In genomic region chr12:104958946-104959841, GRCh38 we compare ENCODE assay signal across 8 cellular contexts. TPM values are rescaled to one million over a fixed set of nuclear protein-coding genes. Genes with fewer than 3 reads are reported as not detected.
A peak's percentile ranks its signal among the peaks of the same experiment; 100 is the strongest.
DNase-seq lines count a peak whose midpoint lies in the region; ATAC-seq, FAIRE-seq and TF ChIP-seq lines count a peak whose summit lies in the region.

No MANE protein-coding gene starts in this region.

- DNase-seq in DMS53 (lab: John Stamatoyannopoulos, UW) = peak; percentile 81
- DNase-seq in Karpas-422 = no peak
- peak; percentile 38 for DNase-seq in astrocyte (ENCODE audit: low read depth)
- no peak for DNase-seq in left lung
- DNase-seq in tibial artery = no peak
- no peak for DNase-seq in T1000 (lab: John Stamatoyannopoulos, UW)

- H2AFZ ChIP-seq in Karpas-422 (ENCODE audit: low read length) = peak overlapping the region; percentile 94
- H2AFZ ChIP-seq in astrocyte (ENCODE audit: low read depth, low read length) = peak overlapping the region; percentile 42

- H3K27me3 ChIP-seq in Karpas-422 (ENCODE audit: low read length) = no peaks in the 10 kb centered on the region
- H3K27me3 ChIP-seq in astrocyte (ENCODE audit: insufficient read depth, low read length) = peaks cover 20% of the 10 kb centered on the region
- peaks cover 0 to 61% of the 10 kb centered on the region in 2 donors for H3K27me3 ChIP-seq in left lung
- no peaks in the 10 kb centered on the region for H3K27me3 ChIP-seq in tibial artery

- H3K27ac ChIP-seq in Karpas-422 (ENCODE audit: low read length) (no peak overlapping the region), astrocyte (ENCODE audit: low read depth, low read length) (peak overlapping the region; percentile 76), left lung (peak overlapping the region; percentile 80 to 87), tibial artery (peak overlapping the region; percentile 91 to 95)

- no peak for TF ChIP-seq CTCF in astrocyte (IDR thresholded peaks at IDR 0.05; ENCODE audit: insufficient read depth, low read depth, low read length)
- TF ChIP-seq CTCF in left lung (IDR thresholded peaks at IDR 0.05) = no peak
- TF ChIP-seq CTCF in tibial artery (IDR thresholded peaks at IDR 0.05) = no peak

- peaks cover 15% of the 10 kb centered on the region for H3K4me1 ChIP-seq in Karpas-422 (ENCODE audit: low read length)
- peaks cover 17% of the 10 kb centered on the region for H3K4me1 ChIP-seq in astrocyte (ENCODE audit: insufficient read depth, low read length)
- peaks cover 17 to 24% of the 10 kb centered on the region in 2 donors for H3K4me1 ChIP-seq in left lung
- peaks cover 0 to 33% (median 11%) of the 10 kb centered on the region in 4 donors for H3K4me1 ChIP-seq in tibial artery

- H3K27me3 Mint-ChIP-seq in astrocyte (ENCODE audit: low read depth, unreplicated experiment) = peaks cover 4% of the 10 kb centered on the region

- no peaks in the 10 kb centered on the region for H3K36me3 Mint-ChIP-seq in astrocyte (ENCODE audit: low read depth, unreplicated experiment)

- FAIRE-seq in astrocyte (lab: Jason Lieb, UNC) = no peak

- H3K9ac ChIP-seq in Karpas-422 (ENCODE audit: low read length) (peak overlapping the region; percentile 69), astrocyte (ENCODE audit: low read length) (peak overlapping the region; percentile 86)

- H3K4me2 ChIP-seq in Karpas-422 (ENCODE audit: low read depth, low read length, poor library complexity, severe bottlenecking) (peak overlapping the region; percentile 74), astrocyte (ENCODE audit: low read length) (peak overlapping the region; percentile 91)

- no peaks in the 10 kb centered on the region for H3K9me2 ChIP-seq in Karpas-422 (replicated peaks; ENCODE audit: insufficient read depth, low read length)

- H3K79me2 ChIP-seq in Karpas-422 (ENCODE audit: low read length) = no peaks in the 10 kb centered on the region
- H3K79me2 ChIP-seq in astrocyte (ENCODE audit: insufficient read depth, low read length) = no peaks in the 10 kb centered on the region

- peak overlapping the region; percentile 98 for H3K27ac Mint-ChIP-seq in astrocyte (ENCODE audit: unreplicated experiment)

- no peaks in the 10 kb centered on the region for H3K9me3 ChIP-seq in Karpas-422 (ENCODE audit: low read length)
- no peaks in the 10 kb centered on the region for H3K9me3 ChIP-seq in astrocyte (ENCODE audit: insufficient read depth, low read depth, low read length)
- H3K9me3 ChIP-seq in left lung = no peaks in the 10 kb centered on the region
- H3K9me3 ChIP-seq in tibial artery = no peaks in the 10 kb centered on the region

- H3K4me1 Mint-ChIP-seq in astrocyte (ENCODE audit: low read depth, unreplicated experiment) = peaks cover 15% of the 10 kb centered on the region

- H4K20me1 ChIP-seq in Karpas-422 (ENCODE audit: insufficient read depth, low read depth, low read length) = no peaks in the 10 kb centered on the region
- H4K20me1 ChIP-seq in astrocyte (ENCODE audit: insufficient read depth, low read length) = peaks cover 6% of the 10 kb centered on the region

- ATAC-seq in left lung (peak; percentile 10), HG02571 (IDR thresholded peaks at IDR 0.05; ENCODE audit: unreplicated experiment) (no peak), HG02884 (IDR thresholded peaks at IDR 0.05; ENCODE audit: unreplicated experiment) (no peak)

- no peaks in the 10 kb centered on the region for H3K9me3 Mint-ChIP-seq in astrocyte (ENCODE audit: unreplicated experiment)

- intact Hi-C loops in left lung (cut with DNase I) (no loop called here), tibial artery (cut with DNase I; ENCODE audit: low total_unique reads) (no loop called here)

- H3K4me3 ChIP-seq in Karpas-422 (ENCODE audit: low read length) (peak overlapping the region; percentile 70), astrocyte (ENCODE audit: insufficient read depth, low read depth, low read length) (peak overlapping the region; percentile 72), left lung (peak overlapping the region; percentile 64 to 67), tibial artery (peak overlapping the region; percentile 86 to 91)

- H3K36me3 ChIP-seq in Karpas-422 (ENCODE audit: insufficient read depth, low read length) = no peaks in the 10 kb centered on the region
- no peaks in the 10 kb centered on the region for H3K36me3 ChIP-seq in astrocyte (ENCODE audit: insufficient read depth, low read length)
- H3K36me3 ChIP-seq in left lung = no peaks in the 10 kb centered on the region
- no peaks in the 10 kb centered on the region for H3K36me3 ChIP-seq in tibial artery

- H3K4me3 Mint-ChIP-seq in astrocyte (ENCODE audit: unreplicated experiment) = peak overlapping the region; percentile 90

RNA-seq across cellular contexts. Expression of gene SLC41A2, which starts 1.1 kb away (rescaled TPM):
- 0.72 and 2.1 TPM in 2 replicates for total RNA-seq in Karpas-422 (2014; rRNA removed; shearing (Covaris generic); ENCODE audit: low replicate concordance)
- total RNA-seq in astrocyte (34.8 and 35.6 TPM in 2 replicates), left lung (10 to 100 TPM; 27.2 to 35.7 TPM)

RNA-seq across cellular contexts. Expression of gene NOPCHAP1, which starts 26.9 kb away (rescaled TPM):
- 11.6 and 21.4 TPM in 2 replicates for total RNA-seq in Karpas-422 (2014; rRNA removed; shearing (Covaris generic); ENCODE audit: low replicate concordance)
- total RNA-seq in astrocyte (22.3 and 26.8 TPM in 2 replicates), left lung (10 to 100 TPM in 1 of 2 donors, 1 to 10 TPM in 1; 9.3 to 14.7 TPM)

Comparison
In these comparisons a context has a peak if more than half of its experiments do, and no peak if none do; other contexts are left out.
1. DNase-seq: peak in DMS53 (single experiment) and astrocyte (single experiment); none in Karpas-422 (single experiment), left lung (0 of 2), tibial artery (0 of 2) and T1000 (single experiment).
2. Peak in every context shown above with its lines, with median percentiles within 50 percentile points of each other: H3K4me3 ChIP-seq.